ENCODE assay signal across 8 cellular contexts in the genomic region with DNA sequence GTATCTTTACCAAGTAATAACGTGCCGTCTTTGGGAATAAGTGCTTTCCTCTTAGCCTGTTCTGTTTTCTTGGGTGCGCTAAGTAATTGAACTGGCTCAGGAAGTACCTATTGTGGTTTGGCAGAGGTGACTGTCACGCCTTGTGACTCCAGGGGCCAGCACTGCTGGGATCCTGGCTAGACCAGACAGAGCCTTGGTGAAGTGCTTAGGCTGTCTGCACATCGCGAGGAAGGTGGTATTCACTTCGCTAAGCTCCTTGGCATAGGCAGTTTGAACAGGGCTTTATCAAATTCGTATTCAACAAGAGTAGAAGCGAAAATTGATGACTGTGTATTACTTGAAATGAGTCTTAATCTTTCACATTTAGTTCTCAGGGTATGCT. TPM values are rescaled to one million over a fixed set of nuclear protein-coding genes. Genes with fewer than 3 reads are reported as not detected.
A peak's percentile ranks its signal among the peaks of the same experiment; 100 is the strongest.
DNase-seq lines count a peak whose midpoint lies in the region; ATAC-seq lines count a peak whose summit lies in the region.

No MANE protein-coding gene starts in this region.

- CTCF ChIA-PET in activated CD4-positive, alpha-beta T cell treated with anti-CD3 and anti-CD28 coated beads for 36 hours (lab: Charles Lee), result interaction anchor here (0.6 to 2.2 kb wide), 4 partner anchors 8 to 519 kb away, joined by 3 to 9 read pairs (median 5); no protein-coding TSS in a partner anchor

- H3K4me3 Mint-ChIP-seq in activated CD4-positive, alpha-beta T cell treated with anti-CD3 and anti-CD28 coated beads for 36 hours, result peak overlapping the region; percentile 82
- H3K4me3 Mint-ChIP-seq in natural killer cell treated with Interleukin-12 subunit alpha and Interleukin-12 subunit beta and Interleukin-15 and Interleukin-18, amount 100 ng/mL, for 72 hours, result peak overlapping the region; percentile 98

- H3K9me3 Mint-ChIP-seq in activated CD4-positive, alpha-beta T cell treated with anti-CD3 and anti-CD28 coated beads for 36 hours (ENCODE audit: low read depth), result no peaks in the 10 kb centered on the region
- no peaks in the 10 kb centered on the region for H3K9me3 Mint-ChIP-seq in natural killer cell treated with Interleukin-12 subunit alpha and Interleukin-12 subunit beta and Interleukin-15 and Interleukin-18, amount 100 ng/mL, for 72 hours

- ATAC-seq in activated CD4-positive, alpha-beta T cell treated with anti-CD3 and anti-CD28 coated beads for 36 hours, result peak; percentile 47
- peak; percentile 43 for ATAC-seq in HG03460 (IDR thresholded peaks at IDR 0.05; ENCODE audit: unreplicated experiment)
- ATAC-seq in natural killer cell treated with Interleukin-12 subunit alpha and Interleukin-12 subunit beta and Interleukin-15 and Interleukin-18, amount 100 ng/mL, for 72 hours, result peak; percentile 56 to 59

- peaks cover 76% of the 10 kb centered on the region for H3K36me3 Mint-ChIP-seq in activated CD4-positive, alpha-beta T cell treated with anti-CD3 and anti-CD28 coated beads for 36 hours (ENCODE audit: low read depth)
- H3K36me3 Mint-ChIP-seq in natural killer cell treated with Interleukin-12 subunit alpha and Interleukin-12 subunit beta and Interleukin-15 and Interleukin-18, amount 100 ng/mL, for 72 hours, result peaks cover 79% of the 10 kb centered on the region

- H3K27me3 Mint-ChIP-seq in activated CD4-positive, alpha-beta T cell treated with anti-CD3 and anti-CD28 coated beads for 36 hours, result peaks cover 16% of the 10 kb centered on the region
- no peaks in the 10 kb centered on the region for H3K27me3 Mint-ChIP-seq in natural killer cell treated with Interleukin-12 subunit alpha and Interleukin-12 subunit beta and Interleukin-15 and Interleukin-18, amount 100 ng/mL, for 72 hours

- intact Hi-C loops in activated CD4-positive, alpha-beta T cell treated with anti-CD3 and anti-CD28 coated beads for 36 hours (cut with DNase I, micrococcal nuclease), result loop anchor here (2.0 kb wide), 3 partner anchors 17 to 83 kb away; partner anchors contain the start of gene PRDM1 (in 1 of the 2)

- peak overlapping the region; percentile 62 for H3K27ac Mint-ChIP-seq in activated CD4-positive, alpha-beta T cell treated with anti-CD3 and anti-CD28 coated beads for 36 hours
- H3K27ac Mint-ChIP-seq in natural killer cell treated with Interleukin-12 subunit alpha and Interleukin-12 subunit beta and Interleukin-15 and Interleukin-18, amount 100 ng/mL, for 72 hours, result peak overlapping the region; percentile 96 to 100

- POLR2A ChIA-PET in activated CD4-positive, alpha-beta T cell treated with anti-CD3 and anti-CD28 coated beads for 36 hours (lab: Charles Lee), result interaction anchor here (0.8 to 1.0 kb wide), 3 partner anchors 21 to 104 kb away, joined by 3 to 10 read pairs (median 6); no protein-coding TSS in a partner anchor

- DNase-seq in activated CD4-positive, alpha-beta T cell treated with anti-CD3 and anti-CD28 coated beads for 36 hours, result peak; percentile 65
- DNase-seq in activated CD4-positive, alpha-beta T cell treated with anti-CD3 and anti-CD28 coated beads for 1 hour, result no peak
- DNase-seq in activated T-helper 9 cell treated with anti-CD3 and anti-CD28 coated beads, Interleukin-2, amount 50 U/mL, for 16 hours (ENCODE audit: low read depth), result peak; percentile 44
- DNase-seq in natural killer cell treated with Interleukin-12 subunit alpha and Interleukin-12 subunit beta and Interleukin-15 and Interleukin-18, amount 100 ng/mL, for 72 hours (ENCODE audit: low spot score), result no peak
- no peak for DNase-seq in DMS153 treated with DMSO at 0.1 percent for 48 hours (lab: John Stamatoyannopoulos, UW; ENCODE audit: unreplicated experiment)
- no peak for DNase-seq in NCI-H187 (lab: John Stamatoyannopoulos, UW)
- no peak for DNase-seq in cerebellar nuclear complex (lab: John Stamatoyannopoulos, UW)

- H3K4me1 Mint-ChIP-seq in activated CD4-positive, alpha-beta T cell treated with anti-CD3 and anti-CD28 coated beads for 36 hours, result peaks cover 77% of the 10 kb centered on the region
- H3K4me1 Mint-ChIP-seq in natural killer cell treated with Interleukin-12 subunit alpha and Interleukin-12 subunit beta and Interleukin-15 and Interleukin-18, amount 100 ng/mL, for 72 hours (ENCODE audit: low read depth in 2 of 2), result peaks cover 72 to 73% of the 10 kb centered on the region in 2 donors

RNA-seq across cellular contexts. Expression of gene PRDM1, which starts 17.6 kb away (rescaled TPM):
- total RNA-seq in activated CD4-positive, alpha-beta T cell treated with anti-CD3 and anti-CD28 coated beads for 36 hours, result 10 to 100 TPM; 20.1 to 35.6 TPM
- total RNA-seq in natural killer cell treated with Interleukin-12 subunit alpha and Interleukin-12 subunit beta and Interleukin-15 and Interleukin-18, amount 100 ng/mL, for 72 hours, result 100 to 1,000 TPM; 174 to 192 TPM

Comparison
In these comparisons a context has a peak if more than half of its experiments do, and no peak if none do; other contexts are left out.
1. DNase-seq: peak in activated CD4-positive, alpha-beta T cell treated with anti-CD3 and anti-CD28 coated beads for 36 hours (single experiment) and activated T-helper 9 cell treated with anti-CD3 and anti-CD28 coated beads, Interleukin-2, amount 50 U/mL, for 16 hours (single experiment); none in activated CD4-positive, alpha-beta T cell treated with anti-CD3 and anti-CD28 coated beads for 1 hour (single experiment), natural killer cell treated with Interleukin-12 subunit alpha and Interleukin-12 subunit beta and Interleukin-15 and Interleukin-18, amount 100 ng/mL, for 72 hours (single experiment), DMS153 treated with DMSO at 0.1 percent for 48 hours (single experiment), NCI-H187 (0 of 2) and cerebellar nuclear complex (0 of 2).
2. RNA of gene PRDM1, which starts 17.6 kb away (total RNA-seq): 174 to 192 TPM in natural killer cell treated with Interleukin-12 subunit alpha and Interleukin-12 subunit beta and Interleukin-15 and Interleukin-18, amount 100 ng/mL, for 72 hours; 20.1 to 35.6 TPM in activated CD4-positive, alpha-beta T cell treated with anti-CD3 and anti-CD28 coated beads for 36 hours; every median in the first group is over 4 times any median in the second.
3. Peak in every context shown above with its lines, with median percentiles within 50 percentile points of each other: ATAC-seq.